ENCODE assay signal across 19 cellular contexts in genomic region chr16:76780556-76780955, GRCh38.
"Had no signal": no experiment of that assay in that cellular context is flagged by ENCODE, and none has a peak within 500 bp of the region (broad histone marks: within the 10 kb centered on the region; RNA-seq: fewer than 3 reads in every experiment).

No MANE protein-coding gene starts in this region.

- DNase-seq: activated CD4-positive, alpha-beta T cell treated with anti-CD3 and anti-CD28 coated beads, Interleukin-2, amount 10 ng/mL, durations not matched to agents 7 days and 5 days; activated CD4-positive, CD25-positive, alpha-beta regulatory T cell; activated CD8-positive, alpha-beta memory T cell treated with anti-CD3 and anti-CD28 coated beads for 24 hours; activated naive CD4-positive, alpha-beta T cell treated with anti-CD3 and anti-CD28 coated beads, Interleukin-2, amount 10 ng/mL, durations not matched to agents 7 days and 5 days; adrenal gland; cortex of kidney; effector CD4-positive, alpha-beta T cell; islet precursor cell; naive B cell; ovary; stimulated activated CD4-positive, alpha-beta T cell treated with anti-CD3 and anti-CD28 coated beads, Interleukin-15, amount 100 ng/mL, for 24 hours; stimulated activated CD4-positive, alpha-beta T cell treated with anti-CD3 and anti-CD28 coated beads, Interleukin-4, amount 100 ng/mL, for 1 hour; stimulated activated naive CD4-positive, alpha-beta T cell treated with Interleukin-2 at 50 U/mL for 16 hours had no signal

- H3K27me3 ChIP-seq: adrenal gland, gastroesophageal sphincter, neural progenitor cell, SJSA1, suprapubic skin had no signal

- ATAC-seq: gastroesophageal sphincter, left lobe of liver had no signal

- H3K9me3 ChIP-seq: ovary, SJSA1, suprapubic skin had no signal

- H3K9ac ChIP-seq: neural progenitor cell had no signal

- H3K4me3 ChIP-seq: adrenal gland, gastroesophageal sphincter, neural progenitor cell, ovary, SJSA1, skin epidermis, suprapubic skin had no signal

- H3K4me1 ChIP-seq: adrenal gland, gastroesophageal sphincter, neural progenitor cell, SJSA1, suprapubic skin had no signal

- H3K36me3 ChIP-seq: adrenal gland, gastroesophageal sphincter, neural progenitor cell, ovary, SJSA1, suprapubic skin had no signal
